ENCODE assay signal across 24 cellular contexts in genomic region chr12:20260864-20261263, GRCh38.
"Had no signal": no experiment of that assay in that cellular context is flagged by ENCODE, and none has a peak within 500 bp of the region (broad histone marks: within the 10 kb centered on the region; RNA-seq: fewer than 3 reads in every experiment).

No MANE protein-coding gene starts in this region.

- H3K4me3 ChIP-seq: left ventricle myocardium inferior, ovary, psoas muscle, right atrium auricular region, upper lobe of right lung had no signal

- FAIRE-seq: endometrium had no signal

- H3K4me1 ChIP-seq: left ventricle myocardium inferior, psoas muscle, right atrium auricular region, upper lobe of right lung had no signal

- H3K27ac ChIP-seq: left ventricle myocardium inferior, ovary, psoas muscle, right atrium auricular region, upper lobe of right lung had no signal

- H3K36me3 ChIP-seq: left ventricle myocardium inferior, ovary, right atrium auricular region, upper lobe of right lung had no signal

- ATAC-seq: natural killer cell, psoas muscle, upper lobe of right lung had no signal

- DNase-seq: activated B cell treated with CpG ODN at 0.5 μM for 24 hours; activated CD4-positive, alpha-beta memory T cell treated with anti-CD3 and anti-CD28 coated beads for 36 hours; activated CD4-positive, alpha-beta T cell treated with anti-CD3 and anti-CD28 coated beads for 4 hours; activated naive CD4-positive, alpha-beta T cell treated with anti-CD3 and anti-CD28 coated beads for 36 hours; activated naive CD8-positive, alpha-beta T cell treated with anti-CD3 and anti-CD28 coated beads, Interleukin-2, amount 10 ng/mL, durations not matched to agents 7 days and 5 days; activated T-cell treated with anti-CD3 and anti-CD28 coated beads, Interleukin-2, amount 50 U/mL, for 48 hours; amygdala; cerebellar nuclear complex; cortex of kidney; effector CD4-positive, alpha-beta T cell; erythroblast; foreskin fibroblast; kidney glomerular epithelial cell; left ventricle myocardium inferior; mammary epithelial cell; natural killer cell; ovary; psoas muscle; stimulated activated CD4-positive, alpha-beta T cell treated with anti-CD3 and anti-CD28 coated beads, Interleukin-4, amount 100 ng/mL, for 24 hours; stimulated activated naive CD4-positive, alpha-beta T cell treated with Interleukin-2 at 50 U/mL for 16 hours; T-helper 9 cell; upper lobe of right lung had no signal

- H3K9me3 ChIP-seq: left ventricle myocardium inferior, ovary, psoas muscle, right atrium auricular region, upper lobe of right lung had no signal
